Comparison of ENCODE assay signal across 9 cellular contexts in the genomic region with DNA sequence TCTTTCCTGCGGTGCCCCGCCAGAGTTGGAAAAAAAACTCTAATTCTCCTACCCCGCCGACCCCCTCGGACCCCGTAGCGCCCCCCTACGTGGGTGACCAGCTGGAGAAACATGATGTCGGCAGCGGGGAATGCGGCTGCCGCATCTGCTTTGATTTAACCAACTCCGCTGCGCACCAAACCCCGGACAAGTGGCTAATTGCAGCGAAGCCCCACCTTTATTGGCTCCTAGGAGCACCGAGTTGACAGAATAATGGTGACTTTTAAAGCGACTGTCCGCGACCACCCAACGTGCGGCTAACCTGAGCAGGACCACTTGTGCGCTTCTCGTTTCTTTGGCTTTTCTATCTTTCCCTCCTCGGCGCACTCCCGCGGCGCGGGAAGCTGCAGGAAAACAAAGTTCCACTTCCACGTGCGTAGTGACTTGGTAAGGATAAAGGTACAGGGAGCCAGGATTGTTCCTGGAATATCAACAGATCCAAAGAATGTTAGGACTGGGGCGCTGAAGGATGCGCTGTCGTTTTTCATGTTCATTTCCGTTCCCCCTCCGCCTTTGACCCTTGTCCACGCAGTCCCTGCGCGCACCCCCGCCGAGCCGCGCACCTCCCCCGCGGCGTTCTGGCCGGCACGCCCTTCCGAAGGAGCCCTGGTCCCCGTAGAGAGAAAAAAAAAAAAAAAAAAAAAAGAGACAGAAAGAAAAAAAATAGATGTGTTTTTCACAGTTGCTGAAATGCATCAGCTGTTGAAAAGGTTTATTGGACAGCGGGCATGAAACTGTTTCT. TPM values are rescaled to one million over a fixed set of nuclear protein-coding genes. Genes with fewer than 3 reads are reported as not detected.
A peak's percentile ranks its signal among the peaks of the same experiment; 100 is the strongest.
DNase-seq lines count a peak whose midpoint lies in the region; ATAC-seq, FAIRE-seq and TF ChIP-seq lines count a peak whose summit lies in the region.
"Had no signal": no experiment of that assay in that cellular context is flagged by ENCODE, and none has a peak within 500 bp of the region (broad histone marks: within the 10 kb centered on the region; RNA-seq: fewer than 3 reads in every experiment).

No MANE protein-coding gene starts in this region.

- H3K27ac Mint-ChIP-seq in activated naive CD4-positive, alpha-beta T cell treated with anti-CD3 and anti-CD28 coated beads, Interleukin-2, amount 10 ng/mL, durations not matched to agents 7 days and 5 days: no peak overlapping the region
- H3K27ac Mint-ChIP-seq in WTC11: no peak overlapping the region
- H3K27ac Mint-ChIP-seq: activated naive CD4-positive, alpha-beta T cell treated with anti-CD3 and anti-CD28 coated beads, Interleukin-2, amount 50 U/mL, for 72 hours had no signal

- H3K36me3 ChIP-seq in iPS DF 6.9 (ENCODE audit: control insufficient read depth, insufficient read depth, low read length) (no peaks in the 10 kb centered on the region), small intestine (ENCODE audit: control insufficient read depth in 2 of 2, insufficient read depth in 2 of 2, low read length in 2 of 2) (no peaks in the 10 kb centered on the region)

- H3K4me3 ChIP-seq in iPS DF 6.9 (ENCODE audit: low read length) (peak overlapping the region; percentile 46; the same call in 1 of the 2 replicates), small intestine (ENCODE audit: low read depth in 1 of 2, low read length in 2 of 2) (peak overlapping the region; percentile 25 to 36)

- peak overlapping the region; percentile 23 for H3K4me3 Mint-ChIP-seq in activated naive CD4-positive, alpha-beta T cell treated with anti-CD3 and anti-CD28 coated beads, Interleukin-2, amount 10 ng/mL, durations not matched to agents 7 days and 5 days
- H3K4me3 Mint-ChIP-seq in WTC11: peak overlapping the region; percentile 79

- H3K27me3 ChIP-seq in iPS DF 6.9 (ENCODE audit: control insufficient read depth, insufficient read depth, low read length) (peaks cover 7% of the 10 kb centered on the region; the same call in 1 of the 2 replicates), small intestine (ENCODE audit: control insufficient read depth in 2 of 2, insufficient read depth in 2 of 2, low read length in 2 of 2) (peaks cover 4 to 25% of the 10 kb centered on the region in 2 donors)

- no peaks in the 10 kb centered on the region for H3K36me3 Mint-ChIP-seq in activated naive CD4-positive, alpha-beta T cell treated with anti-CD3 and anti-CD28 coated beads, Interleukin-2, amount 10 ng/mL, durations not matched to agents 7 days and 5 days
- no peaks in the 10 kb centered on the region for H3K36me3 Mint-ChIP-seq in WTC11

- WGBS in iPS DF 6.9 (ENCODE audit: insufficient coverage, insufficient read length): no CpG with 5 or more reads among the region's 52 CpGs
- WGBS in small intestine, 3 donors: 1 to 3% (median 2%) methylated on average over 52 of the region's 52 CpGs

- no peaks in the 10 kb centered on the region for H3K9me3 Mint-ChIP-seq in activated naive CD4-positive, alpha-beta T cell treated with anti-CD3 and anti-CD28 coated beads, Interleukin-2, amount 10 ng/mL, durations not matched to agents 7 days and 5 days
- H3K9me3 Mint-ChIP-seq in WTC11: no peaks in the 10 kb centered on the region
- H3K9me3 Mint-ChIP-seq: activated naive CD4-positive, alpha-beta T cell treated with anti-CD3 and anti-CD28 coated beads, Interleukin-2, amount 50 U/mL, for 72 hours had no signal

- H3K27ac ChIP-seq in iPS DF 6.9 (ENCODE audit: low read length) (no peak overlapping the region), small intestine (ENCODE audit: low read depth in 1 of 2, low read length in 1 of 2) (no peak overlapping the region)

- CTCF ChIA-PET in activated naive CD4-positive, alpha-beta T cell treated with anti-CD3 and anti-CD28 coated beads, Interleukin-2, amount 10 ng/mL, durations not matched to agents 7 days and 5 days (lab: Charles Lee): interaction anchor here (0.6 to 2.0 kb wide), 3 partner anchors 14 to 217 kb away, joined by 3 to 7 read pairs (median 4); a partner anchor contains a TSS
- CTCF ChIA-PET in WTC11 (lab: Charles Lee): interaction anchor here (0.5 to 2.5 kb wide), 19 partner anchors 16 to 664 kb away, joined by 3 to 11 read pairs (median 4); a partner anchor contains a TSS

- peaks cover 6% of the 10 kb centered on the region for H3K4me1 Mint-ChIP-seq in activated naive CD4-positive, alpha-beta T cell treated with anti-CD3 and anti-CD28 coated beads, Interleukin-2, amount 10 ng/mL, durations not matched to agents 7 days and 5 days
- peaks cover 13% of the 10 kb centered on the region for H3K4me1 Mint-ChIP-seq in WTC11

- DNase-seq in activated naive CD4-positive, alpha-beta T cell treated with anti-CD3 and anti-CD28 coated beads, Interleukin-2, amount 10 ng/mL, durations not matched to agents 7 days and 5 days: no peak
- DNase-seq in activated naive CD4-positive, alpha-beta T cell treated with Interleukin-2 at 50 U/mL for 16 hours: no peak
- peak; percentile 38 for DNase-seq in WTC11 (ENCODE audit: low spot score)
- no peak for DNase-seq in iPS DF 6.9 (ENCODE audit: low read depth, low spot score)
- peak; percentile 15 for DNase-seq in small intestine
- no peak for DNase-seq in DMS153 treated with DMSO at 0.1 percent for 48 hours (lab: John Stamatoyannopoulos, UW; ENCODE audit: unreplicated experiment)
- no peak for DNase-seq in stimulated activated CD4-positive, alpha-beta T cell treated with anti-CD3 and anti-CD28 coated beads, Interleukin-4, amount 100 ng/mL, for 1 hour

- peaks cover 40% of the 10 kb centered on the region for H3K27me3 Mint-ChIP-seq in activated naive CD4-positive, alpha-beta T cell treated with anti-CD3 and anti-CD28 coated beads, Interleukin-2, amount 10 ng/mL, durations not matched to agents 7 days and 5 days
- H3K27me3 Mint-ChIP-seq in WTC11 (ENCODE audit: low read depth): peaks cover 51% of the 10 kb centered on the region

- POLR2A ChIA-PET in WTC11 (lab: Charles Lee): interaction anchor here (0.7 to 1.4 kb wide), 3 partner anchors 23 to 66 kb away, joined by 3 to 4 read pairs (median 3); a partner anchor contains a TSS

- no peak for TF ChIP-seq CTCF in WTC11 (IDR thresholded peaks at IDR 0.05)

- H3K4me1 ChIP-seq in iPS DF 6.9 (ENCODE audit: control insufficient read depth, insufficient read depth, low read length) (no peaks in the 10 kb centered on the region), small intestine (ENCODE audit: control insufficient read depth in 2 of 2, insufficient read depth in 1 of 2, low read depth in 1 of 2, low read length in 1 of 2) (peaks cover 4 to 8% of the 10 kb centered on the region in 2 donors)

- no peaks in the 10 kb centered on the region for H3K9me3 ChIP-seq in iPS DF 6.9 (ENCODE audit: control insufficient read depth, insufficient read depth, low read length)
- H3K9me3 ChIP-seq in small intestine (ENCODE audit: control insufficient read depth, low read depth): no peaks in the 10 kb centered on the region

- ATAC-seq in HG02938 (IDR thresholded peaks at IDR 0.05; ENCODE audit: unreplicated experiment) (peak; percentile 34), WTC11 (peak; percentile 14)

- no peak for FAIRE-seq in small intestine (lab: Jason Lieb, UNC)

TF ChIP-seq in WTC11, 78 proteins besides CTCF, POLR2A, EP300 and RAD21:
- TF ChIP-seq RELA (CRISPR knock-in tag; IDR thresholded peaks at IDR 0.05; ENCODE audit: borderline replicate concordance) (no peak), ZNF232 (CRISPR knock-in tag; IDR thresholded peaks at IDR 0.05) (no peak), ATF1 (CRISPR knock-in tag; IDR thresholded peaks at IDR 0.05) (no peak), ESRRA (CRISPR knock-in tag; IDR thresholded peaks at IDR 0.05; ENCODE audit: borderline replicate concordance) (0 out of 2 replicates have a peak, but pooled peaks have one; percentile 19)
TF ChIP-seq in WTC11: peak in this region for 1.

RNA-seq across cellular contexts. Expression of a gene that starts 1.4 kb away (rescaled TPM):
- total RNA-seq in WTC11 (2021): 0.21 to 0.53 TPM (median 0.33 TPM) in 3 replicates
- polyA plus RNA-seq in small intestine: under 1 TPM in 1 of 3 donors, not detected in 2; 0.30 TPM
- total RNA-seq: activated naive CD4-positive, alpha-beta T cell treated with anti-CD3 and anti-CD28 coated beads, Interleukin-2, amount 50 U/mL, for 72 hours had no signal

Comparison
In these comparisons a context has a peak if more than half of its experiments do, and no peak if none do; other contexts are left out.
1. DNase-seq: peak in WTC11 (single experiment) and small intestine (single experiment); none in activated naive CD4-positive, alpha-beta T cell treated with anti-CD3 and anti-CD28 coated beads, Interleukin-2, amount 10 ng/mL, durations not matched to agents 7 days and 5 days (single experiment), activated naive CD4-positive, alpha-beta T cell treated with Interleukin-2 at 50 U/mL for 16 hours (single experiment), iPS DF 6.9 (single experiment), DMS153 treated with DMSO at 0.1 percent for 48 hours (single experiment) and stimulated activated CD4-positive, alpha-beta T cell treated with anti-CD3 and anti-CD28 coated beads, Interleukin-4, amount 100 ng/mL, for 1 hour (single experiment).